In genomic region chr2:200812122-200813022, GRCh38 we compare ENCODE assay signal across 8 cellular contexts. TPM values are rescaled to one million over a fixed set of nuclear protein-coding genes. Genes with fewer than 3 reads are reported as not detected.
A peak's percentile ranks its signal among the peaks of the same experiment; 100 is the strongest.
DNase-seq lines count a peak whose midpoint lies in the region; ATAC-seq and TF ChIP-seq lines count a peak whose summit lies in the region.

No MANE protein-coding gene starts in this region.

- peaks cover 2% of the 10 kb centered on the region for H3K27me3 Mint-ChIP-seq in activated CD4-positive, alpha-beta T cell treated with anti-CD3 and anti-CD28 coated beads, Interleukin-2, amount 10 ng/mL, durations not matched to agents 24 days and 14 days
- no peaks in the 10 kb centered on the region for H3K27me3 Mint-ChIP-seq in dendritic cell treated with granulocyte-macrophage colony-stimulating factor and Interleukin-4, amounts not matched to agents 40 ng/mL and 50 ng/mL, for 4 days

- H3K4me3 ChIP-seq in right lobe of liver, result peak overlapping the region; percentile 87 to 96 (median 94)

- peaks cover 0 to 42% (median 24%) of the 10 kb centered on the region in 4 donors for H3K36me3 ChIP-seq in right lobe of liver

- H3K36me3 Mint-ChIP-seq in activated CD4-positive, alpha-beta T cell treated with anti-CD3 and anti-CD28 coated beads, Interleukin-2, amount 10 ng/mL, durations not matched to agents 24 days and 14 days (ENCODE audit: low read depth), result peaks cover 47% of the 10 kb centered on the region
- H3K36me3 Mint-ChIP-seq in dendritic cell treated with granulocyte-macrophage colony-stimulating factor and Interleukin-4, amounts not matched to agents 40 ng/mL and 50 ng/mL, for 4 days (ENCODE audit: low read depth), result peaks cover 52% of the 10 kb centered on the region

- peak overlapping the region; percentile 100 for H3K4me3 Mint-ChIP-seq in activated CD4-positive, alpha-beta T cell treated with anti-CD3 and anti-CD28 coated beads, Interleukin-2, amount 10 ng/mL, durations not matched to agents 24 days and 14 days
- peak overlapping the region; percentile 97 for H3K4me3 Mint-ChIP-seq in dendritic cell treated with granulocyte-macrophage colony-stimulating factor and Interleukin-4, amounts not matched to agents 40 ng/mL and 50 ng/mL, for 4 days

- peak; percentile 57 to 73 (median 63) for TF ChIP-seq CTCF in right lobe of liver (IDR thresholded peaks at IDR 0.05)

- peaks cover 0 to 37% (median 11%) of the 10 kb centered on the region in 4 donors for H3K4me1 ChIP-seq in right lobe of liver

- H3K27me3 ChIP-seq in right lobe of liver, result no peaks in the 10 kb centered on the region

- peak overlapping the region; percentile 96 to 97 (median 97) for H3K27ac ChIP-seq in right lobe of liver

- peak overlapping the region; percentile 99 for H3K27ac Mint-ChIP-seq in activated CD4-positive, alpha-beta T cell treated with anti-CD3 and anti-CD28 coated beads, Interleukin-2, amount 10 ng/mL, durations not matched to agents 24 days and 14 days
- peak overlapping the region; percentile 99 for H3K27ac Mint-ChIP-seq in dendritic cell treated with granulocyte-macrophage colony-stimulating factor and Interleukin-4, amounts not matched to agents 40 ng/mL and 50 ng/mL, for 4 days

- intact Hi-C loops in activated CD4-positive, alpha-beta T cell treated with anti-CD3 and anti-CD28 coated beads, Interleukin-2, amount 10 ng/mL, durations not matched to agents 24 days and 14 days (cut with micrococcal nuclease), result loop anchor here (1.0 to 10.0 kb wide), 11 partner anchors 77 to 1822 kb away; partner anchors contain the start of genes CASP10, FAM117B, HYCC2 and MAIP1
- intact Hi-C loops in dendritic cell treated with granulocyte-macrophage colony-stimulating factor and Interleukin-4, amounts not matched to agents 40 ng/mL and 50 ng/mL, for 4 days (cut with micrococcal nuclease), result loop anchor here (1.0 to 5.0 kb wide), 4 partner anchors 99 to 855 kb away; partner anchors contain the start of genes KCTD18, MAIP1 and TYW5
- intact Hi-C loops in right lobe of liver (cut with DNase I), result no loop called here

- WGBS in right lobe of liver (ENCODE audit: insufficient coverage, low coverage, low lambda C conversion rate, missing lambda C conversion rate), result under 1% methylated on average over 21 of the region's 70 CpGs

- DNase-seq in NCI-H345 (lab: John Stamatoyannopoulos, UW) (peak; percentile 31), NCI-H345 treated with DMSO at 0.1 percent for 48 hours (lab: John Stamatoyannopoulos, UW; ENCODE audit: unreplicated experiment) (no peak), NCI-H146 treated with DMSO at 0.1 percent for 48 hours (lab: John Stamatoyannopoulos, UW; ENCODE audit: unreplicated experiment) (peak; percentile 23), right lobe of liver (peak; percentile 81 to 87 (median 86))
- DNase-seq in activated CD4-positive, alpha-beta T cell treated with anti-CD3 and anti-CD28 coated beads, Interleukin-2, amount 10 ng/mL, durations not matched to agents 24 days and 14 days, result peak; percentile 90
- DNase-seq in stimulated activated CD4-positive, alpha-beta T cell treated with anti-CD3 and anti-CD28 coated beads, Interleukin-4, amount 100 ng/mL, for 4 hours, result peak; percentile 59 to 63

- H3K9me3 ChIP-seq in right lobe of liver, result no peaks in the 10 kb centered on the region

- no peaks in the 10 kb centered on the region for H3K9me3 Mint-ChIP-seq in activated CD4-positive, alpha-beta T cell treated with anti-CD3 and anti-CD28 coated beads, Interleukin-2, amount 10 ng/mL, durations not matched to agents 24 days and 14 days
- H3K9me3 Mint-ChIP-seq in dendritic cell treated with granulocyte-macrophage colony-stimulating factor and Interleukin-4, amounts not matched to agents 40 ng/mL and 50 ng/mL, for 4 days, result no peaks in the 10 kb centered on the region

- ATAC-seq in HG02759 (IDR thresholded peaks at IDR 0.05; ENCODE audit: unreplicated experiment) (peak; percentile 39), right lobe of liver (peak; percentile 60 to 68 (median 66))

- peaks cover 45% of the 10 kb centered on the region for H3K4me1 Mint-ChIP-seq in activated CD4-positive, alpha-beta T cell treated with anti-CD3 and anti-CD28 coated beads, Interleukin-2, amount 10 ng/mL, durations not matched to agents 24 days and 14 days
- H3K4me1 Mint-ChIP-seq in dendritic cell treated with granulocyte-macrophage colony-stimulating factor and Interleukin-4, amounts not matched to agents 40 ng/mL and 50 ng/mL, for 4 days (ENCODE audit: low read depth), result peaks cover 53% of the 10 kb centered on the region

- TF ChIP-seq POLR2A in right lobe of liver (IDR thresholded peaks at IDR 0.05), result no peak

RNA-seq across cellular contexts. Expression of gene BZW1, which starts 0.7 kb away (rescaled TPM):
- total RNA-seq in activated CD4-positive, alpha-beta T cell treated with anti-CD3 and anti-CD28 coated beads, Interleukin-2, amount 10 ng/mL, durations not matched to agents 24 days and 14 days, result 489 and 490 TPM in 2 replicates
- total RNA-seq in right lobe of liver, result 100 to 1,000 TPM; 176 to 239 (median 210) TPM

RNA-seq across cellular contexts. Expression of gene CLK1, which starts 52.1 kb away (rescaled TPM):
- 99.3 and 100 TPM in 2 replicates for total RNA-seq in activated CD4-positive, alpha-beta T cell treated with anti-CD3 and anti-CD28 coated beads, Interleukin-2, amount 10 ng/mL, durations not matched to agents 24 days and 14 days
- 10 to 100 TPM; 29.9 to 81.5 (median 36.7) TPM for total RNA-seq in right lobe of liver

Comparison
In these comparisons a context has a peak if more than half of its experiments do, and no peak if none do; other contexts are left out.
1. intact Hi-C loops: an anchor here in activated CD4-positive, alpha-beta T cell treated with anti-CD3 and anti-CD28 coated beads, Interleukin-2, amount 10 ng/mL, durations not matched to agents 24 days and 14 days (1.0 to 10.0 kb wide) and dendritic cell treated with granulocyte-macrophage colony-stimulating factor and Interleukin-4, amounts not matched to agents 40 ng/mL and 50 ng/mL, for 4 days (1.0 to 5.0 kb wide); none called in right lobe of liver.